ENCODE assay signal across 34 cellular contexts in the genomic region with DNA sequence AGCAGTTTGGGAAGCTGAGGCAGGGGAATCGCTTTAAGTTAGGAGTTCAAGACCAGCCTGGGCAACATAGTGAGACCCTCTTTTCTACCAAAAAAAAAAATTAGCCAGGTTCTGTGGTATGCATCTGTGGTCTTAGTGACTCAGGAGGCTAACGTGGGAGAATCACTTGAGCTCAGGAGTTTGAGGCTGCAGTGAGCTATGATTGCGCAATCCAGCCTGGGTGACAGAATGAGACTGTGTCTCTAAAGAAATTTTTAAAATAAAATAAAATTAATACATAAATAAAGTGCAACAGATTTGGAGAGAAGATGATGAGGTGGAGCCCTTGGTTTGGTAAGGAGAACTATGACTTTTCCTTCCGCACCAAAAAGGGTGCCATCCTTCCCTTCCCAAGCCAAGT.
"Had no signal": no experiment of that assay in that cellular context is flagged by ENCODE, and none has a peak within 500 bp of the region (broad histone marks: within the 10 kb centered on the region; RNA-seq: fewer than 3 reads in every experiment).

No MANE protein-coding gene starts in this region.

- H3K27me3 Mint-ChIP-seq: activated CD4-positive, alpha-beta memory T cell treated with anti-CD3 and anti-CD28 coated beads, Interleukin-2, amount 10 ng/mL, durations not matched to agents 7 days and 5 days; activated CD4-positive, alpha-beta T cell treated with anti-CD3 and anti-CD28 coated beads, Interleukin-2, amount 10 ng/mL, durations not matched to agents 7 days and 5 days; activated naive CD4-positive, alpha-beta T cell treated with anti-CD3 and anti-CD28 coated beads, Interleukin-2, amount 10 ng/mL, durations not matched to agents 7 days and 5 days; activated naive CD8-positive, alpha-beta T cell treated with anti-CD3 and anti-CD28 coated beads, Interleukin-2, amount 10 ng/mL, durations not matched to agents 7 days and 5 days; activated T-cell treated with anti-CD3 and anti-CD28 coated beads, Interleukin-2, amount 50 U/mL, for 24 hours; brain had no signal

- ATAC-seq: activated naive CD4-positive, alpha-beta T cell treated with anti-CD3 and anti-CD28 coated beads, Interleukin-2, amount 50 U/mL, for 72 hours; activated T-cell treated with anti-CD3 and anti-CD28 coated beads, Interleukin-2, amount 50 U/mL, for 72 hours; esophagus mucosa; heart left ventricle; WTC11 had no signal

- H3K4me3 Mint-ChIP-seq: activated CD4-positive, alpha-beta memory T cell treated with anti-CD3 and anti-CD28 coated beads, Interleukin-2, amount 10 ng/mL, durations not matched to agents 7 days and 5 days; activated CD4-positive, alpha-beta T cell treated with anti-CD3 and anti-CD28 coated beads, Interleukin-2, amount 10 ng/mL, durations not matched to agents 7 days and 5 days; activated naive CD4-positive, alpha-beta T cell treated with anti-CD3 and anti-CD28 coated beads, Interleukin-2, amount 10 ng/mL, durations not matched to agents 7 days and 5 days; activated naive CD8-positive, alpha-beta T cell treated with anti-CD3 and anti-CD28 coated beads, Interleukin-2, amount 10 ng/mL, durations not matched to agents 7 days and 5 days; activated T-cell treated with anti-CD3 and anti-CD28 coated beads, Interleukin-2, amount 50 U/mL, for 24 hours; activated T-cell treated with anti-CD3 and anti-CD28 coated beads, Interleukin-2, amount 50 U/mL, for 72 hours; brain; dendritic cell treated with granulocyte-macrophage colony-stimulating factor and Interleukin-4, amounts not matched to agents 40 ng/mL and 50 ng/mL, for 4 days; endodermal cell; WTC11 had no signal

- H3K4me1 ChIP-seq: ascending aorta, breast epithelium, colonic mucosa, heart left ventricle had no signal

- H3K36me3 ChIP-seq: ascending aorta, breast epithelium, cardiac muscle cell, colonic mucosa, heart left ventricle had no signal

- H3K4me1 Mint-ChIP-seq: activated CD4-positive, alpha-beta memory T cell treated with anti-CD3 and anti-CD28 coated beads, Interleukin-2, amount 10 ng/mL, durations not matched to agents 7 days and 5 days; activated CD4-positive, alpha-beta T cell treated with anti-CD3 and anti-CD28 coated beads, Interleukin-2, amount 10 ng/mL, durations not matched to agents 7 days and 5 days; activated naive CD4-positive, alpha-beta T cell treated with anti-CD3 and anti-CD28 coated beads, Interleukin-2, amount 10 ng/mL, durations not matched to agents 7 days and 5 days; activated naive CD8-positive, alpha-beta T cell treated with anti-CD3 and anti-CD28 coated beads, Interleukin-2, amount 10 ng/mL, durations not matched to agents 7 days and 5 days; brain; endodermal cell had no signal

- H3K9me3 ChIP-seq: ascending aorta, breast epithelium, colonic mucosa, heart left ventricle had no signal

- H3K27ac Mint-ChIP-seq: activated CD4-positive, alpha-beta memory T cell treated with anti-CD3 and anti-CD28 coated beads, Interleukin-2, amount 10 ng/mL, durations not matched to agents 7 days and 5 days; activated CD4-positive, alpha-beta T cell treated with anti-CD3 and anti-CD28 coated beads, Interleukin-2, amount 10 ng/mL, durations not matched to agents 7 days and 5 days; activated naive CD4-positive, alpha-beta T cell treated with anti-CD3 and anti-CD28 coated beads, Interleukin-2, amount 10 ng/mL, durations not matched to agents 7 days and 5 days; activated naive CD4-positive, alpha-beta T cell treated with anti-CD3 and anti-CD28 coated beads, Interleukin-2, amount 50 U/mL, for 72 hours; activated naive CD8-positive, alpha-beta T cell treated with anti-CD3 and anti-CD28 coated beads, Interleukin-2, amount 10 ng/mL, durations not matched to agents 7 days and 5 days; activated T-cell treated with anti-CD3 and anti-CD28 coated beads, Interleukin-2, amount 50 U/mL, for 24 hours; activated T-cell treated with anti-CD3 and anti-CD28 coated beads, Interleukin-2, amount 50 U/mL, for 72 hours; brain; dendritic cell treated with granulocyte-macrophage colony-stimulating factor and Interleukin-4, amounts not matched to agents 40 ng/mL and 50 ng/mL, for 4 days; endodermal cell; WTC11 had no signal

- H3K27ac ChIP-seq: ascending aorta, breast epithelium, cardiac muscle cell, colonic mucosa, dorsolateral prefrontal cortex, heart left ventricle, VCaP had no signal

- H3K27me3 ChIP-seq: ascending aorta, breast epithelium, cardiac muscle cell, colonic mucosa, heart left ventricle had no signal

- H3K4me3 ChIP-seq: ascending aorta, breast epithelium, cardiac muscle cell, colonic mucosa, dorsolateral prefrontal cortex, heart left ventricle had no signal

- H3K9me3 Mint-ChIP-seq: activated CD4-positive, alpha-beta memory T cell treated with anti-CD3 and anti-CD28 coated beads, Interleukin-2, amount 10 ng/mL, durations not matched to agents 7 days and 5 days; activated naive CD8-positive, alpha-beta T cell treated with anti-CD3 and anti-CD28 coated beads, Interleukin-2, amount 10 ng/mL, durations not matched to agents 7 days and 5 days had no signal

- DNase-seq: activated CD4-positive, alpha-beta memory T cell treated with anti-CD3 and anti-CD28 coated beads, Interleukin-2, amount 10 ng/mL, durations not matched to agents 7 days and 5 days; activated CD4-positive, alpha-beta T cell treated with anti-CD3 and anti-CD28 coated beads for 1 hour; activated CD4-positive, alpha-beta T cell treated with anti-CD3 and anti-CD28 coated beads for 4 hours; activated CD4-positive, alpha-beta T cell treated with anti-CD3 and anti-CD28 coated beads, Interleukin-2, amount 10 ng/mL, durations not matched to agents 7 days and 5 days; activated CD4-positive, alpha-beta T cell treated with anti-CD3 and anti-CD28 coated beads, Interleukin-2, amount 50 U/mL, for 4 hours; activated CD8-positive, alpha-beta memory T cell treated with anti-CD3 and anti-CD28 coated beads, Interleukin-2, amount 50 U/mL, for 48 hours; activated gamma-delta T cell; activated naive CD4-positive, alpha-beta T cell; activated naive CD4-positive, alpha-beta T cell treated with anti-CD3 and anti-CD28 coated beads, Interleukin-2, amount 10 ng/mL, durations not matched to agents 7 days and 5 days; activated naive CD8-positive, alpha-beta T cell treated with anti-CD3 and anti-CD28 coated beads, Interleukin-2, amount 10 ng/mL, durations not matched to agents 7 days and 5 days; activated T-cell treated with anti-CD3 and anti-CD28 coated beads for 4 hours; activated T-cell treated with anti-CD3 and anti-CD28 coated beads, Interleukin-2, amount 50 U/mL, for 24 hours; activated T-cell treated with anti-CD3 and anti-CD28 coated beads, Interleukin-2, amount 50 U/mL, for 72 hours; central memory CD4-positive, alpha-beta T cell; cerebellar nuclear complex; colonic mucosa; dorsolateral prefrontal cortex; effector memory CD4-positive, alpha-beta T cell; endodermal cell; foreskin fibroblast; glutamatergic neuron; heart left ventricle; T-helper 2 cell had no signal

- H3K36me3 Mint-ChIP-seq: activated naive CD4-positive, alpha-beta T cell treated with anti-CD3 and anti-CD28 coated beads, Interleukin-2, amount 10 ng/mL, durations not matched to agents 7 days and 5 days; activated naive CD4-positive, alpha-beta T cell treated with anti-CD3 and anti-CD28 coated beads, Interleukin-2, amount 50 U/mL, for 72 hours; activated naive CD8-positive, alpha-beta T cell treated with anti-CD3 and anti-CD28 coated beads, Interleukin-2, amount 10 ng/mL, durations not matched to agents 7 days and 5 days; brain had no signal

- FAIRE-seq: frontal cortex, TTC549 had no signal
